ENCODE assay signal across 11 cellular contexts in genomic region chr20:44597930-44598329, GRCh38. TPM values are rescaled to one million over a fixed set of nuclear protein-coding genes. Genes with fewer than 3 reads are reported as not detected.
DNase-seq lines count a peak whose midpoint lies in the region; ATAC-seq and TF ChIP-seq lines count a peak whose summit lies in the region.
"Had no signal": no experiment of that assay in that cellular context is flagged by ENCODE, and none has a peak within 500 bp of the region (broad histone marks: within the 10 kb centered on the region; RNA-seq: fewer than 3 reads in every experiment).

No MANE protein-coding gene starts in this region.

- 0 out of 3 replicates have a peak overlapping the region, but pooled peaks have one; percentile 74 for H2BK15ac ChIP-seq in IMR-90 (ENCODE audit: low read depth, low read length)

- H3K4ac ChIP-seq in IMR-90 (ENCODE audit: low read depth, low read length), result peak overlapping the region; percentile 30; the same call in 1 of the 2 replicates

- DNase-seq in IMR-90, result no peak
- DNase-seq in activated naive CD4-positive, alpha-beta T cell treated with anti-CD3 and anti-CD28 coated beads, Interleukin-2, amount 50 U/mL, for 72 hours (ENCODE audit: low spot score in 2 of 2), result no peak
- no peak for DNase-seq in right atrium auricular region (ENCODE audit: low spot score)
- no peak for DNase-seq in NCI-H2081 (lab: John Stamatoyannopoulos, UW)
- DNase-seq in HuH-7 (ENCODE audit: low spot score), result no peak
- no peak for DNase-seq in effector CD4-positive, alpha-beta T cell
- no peak for DNase-seq in glutamatergic neuron
- DNase-seq: effector CD8-positive, alpha-beta T cell; kidney; stimulated activated CD4-positive, alpha-beta T cell treated with anti-CD3 and anti-CD28 coated beads, Interleukin-1b, Interleukin-23, amount 100 ng/mL, for 48 hours had no signal

- H3K27me3 ChIP-seq in IMR-90 (ENCODE audit: control insufficient read depth, insufficient read depth, low read length), result no peaks in the 10 kb centered on the region
- H3K27me3 ChIP-seq in right atrium auricular region, result no peaks in the 10 kb centered on the region

- no peak overlapping the region for H3K23ac ChIP-seq in IMR-90 (ENCODE audit: low read depth, low read length)

- intact Hi-C loops in IMR-90 (cut with micrococcal nuclease), result no loop called here

- peak overlapping the region; percentile 39 to 44; a peak in 2 of 4 replicates for H4K8ac ChIP-seq in IMR-90 (ENCODE audit: low read depth in 2 of 2, low read length in 2 of 2)

- H4K5ac ChIP-seq in IMR-90 (ENCODE audit: low read depth, low read length), result no peak overlapping the region

- peaks cover 3% of the 10 kb centered on the region; the same call in 1 of the 2 replicates for H4K20me1 ChIP-seq in IMR-90 (ENCODE audit: insufficient read depth, low read length)

- no peak overlapping the region for H3K4me2 ChIP-seq in IMR-90 (ENCODE audit: low read depth, low read length)

- no peak overlapping the region for H3K9ac ChIP-seq in IMR-90 (ENCODE audit: low read depth, low read length)

- H3K4me3 ChIP-seq in IMR-90 (ENCODE audit: insufficient read depth, low read depth, low read length), result no peak overlapping the region
- no peak overlapping the region for H3K4me3 ChIP-seq in right atrium auricular region

- no peak for TF ChIP-seq POLR2A in IMR-90 (IDR thresholded peaks at IDR 0.05; ENCODE audit: low read depth, low read length)

- no peaks in the 10 kb centered on the region for H3K9me3 ChIP-seq in IMR-90 (ENCODE audit: control insufficient read depth, insufficient read depth, low read length)
- no peaks in the 10 kb centered on the region for H3K9me3 ChIP-seq in right atrium auricular region

- H3K4me3 Mint-ChIP-seq in stimulated activated memory B cell treated with anti-CD40 and anti-IgM and Interleukin-4, amounts not matched to agents 10 μg/mL and 1 μg/mL and 100 μg/mL, for 72 hours, result peak overlapping the region; percentile 78
- H3K4me3 Mint-ChIP-seq in glutamatergic neuron (ENCODE audit: unreplicated experiment), result no peak overlapping the region

- H3K27ac ChIP-seq in IMR-90 (ENCODE audit: insufficient read depth, low read length) (no peak overlapping the region), right atrium auricular region (peak overlapping the region; percentile 89 to 95)

- POLR2A ChIA-PET in IMR-90 (lab: Charles Lee; ENCODE audit: unreplicated experiment), result no interaction called here

- peak overlapping the region; percentile 30; the same call in 1 of the 2 replicates for H2AK5ac ChIP-seq in IMR-90 (ENCODE audit: low read depth, low read length)

- peak overlapping the region; percentile 77; the same call in 1 of the 2 replicates for H3K14ac ChIP-seq in IMR-90 (replicated peaks; ENCODE audit: low read depth, low read length)

- H2AFZ ChIP-seq in IMR-90 (replicated peaks; ENCODE audit: low read length, poor library complexity), result no peak overlapping the region

- no peaks in the 10 kb centered on the region for H3K36me3 Mint-ChIP-seq in activated naive CD4-positive, alpha-beta T cell treated with anti-CD3 and anti-CD28 coated beads, Interleukin-2, amount 50 U/mL, for 72 hours
- H3K36me3 Mint-ChIP-seq in stimulated activated memory B cell treated with anti-CD40 and anti-IgM and Interleukin-4, amounts not matched to agents 10 μg/mL and 1 μg/mL and 100 μg/mL, for 72 hours, result peaks cover 36% of the 10 kb centered on the region
- no peaks in the 10 kb centered on the region for H3K36me3 Mint-ChIP-seq in glutamatergic neuron (ENCODE audit: unreplicated experiment)

- no peak overlapping the region for H3K56ac ChIP-seq in IMR-90 (ENCODE audit: extremely low read depth, insufficient read depth, low read length)

- H2AK9ac ChIP-seq in IMR-90 (replicated peaks; ENCODE audit: low read depth, low read length, poor library complexity), result no peak overlapping the region

- CTCF ChIA-PET in IMR-90 (lab: Yijun Ruan, JAX), result interaction anchor here (0.7 kb wide), 1 partner anchor 15 kb away, joined by 3 read pairs; no protein-coding TSS in a partner anchor

- no peak overlapping the region for H2BK5ac ChIP-seq in IMR-90 (ENCODE audit: low read depth, low read length, poor library complexity, severe bottlenecking)

- H3K27ac Mint-ChIP-seq in activated naive CD4-positive, alpha-beta T cell treated with anti-CD3 and anti-CD28 coated beads, Interleukin-2, amount 50 U/mL, for 72 hours, result peak overlapping the region; percentile 82 to 93
- H3K27ac Mint-ChIP-seq in stimulated activated memory B cell treated with anti-CD40 and anti-IgM and Interleukin-4, amounts not matched to agents 10 μg/mL and 1 μg/mL and 100 μg/mL, for 72 hours, result no peak overlapping the region
- no peak overlapping the region for H3K27ac Mint-ChIP-seq in glutamatergic neuron (ENCODE audit: unreplicated experiment)

- H3K27me3 Mint-ChIP-seq in stimulated activated memory B cell treated with anti-CD40 and anti-IgM and Interleukin-4, amounts not matched to agents 10 μg/mL and 1 μg/mL and 100 μg/mL, for 72 hours, result no peaks in the 10 kb centered on the region
- H3K27me3 Mint-ChIP-seq in glutamatergic neuron (ENCODE audit: unreplicated experiment), result peaks cover 2% of the 10 kb centered on the region

- no TSS peak for BruUV-seq in IMR-90 (replicated peaks; lab: Mats Ljungman, UMichigan)

- TF ChIP-seq RAD21 in IMR-90 (IDR thresholded peaks at IDR 0.05; ENCODE audit: low read length), result no peak

- H2BK20ac ChIP-seq in IMR-90 (ENCODE audit: low read depth, low read length), result no peak overlapping the region

- H3K4me1 ChIP-seq in IMR-90 (ENCODE audit: control insufficient read depth, insufficient read depth, low read length), result peaks cover 42% of the 10 kb centered on the region
- peaks cover 4 to 94% of the 10 kb centered on the region in 2 donors for H3K4me1 ChIP-seq in right atrium auricular region

- H4K91ac ChIP-seq in IMR-90 (ENCODE audit: insufficient read depth, low read depth, low read length), result no peak overlapping the region

- H3K9me1 ChIP-seq in IMR-90 (ENCODE audit: insufficient read depth, low read length), result peaks cover 27% of the 10 kb centered on the region

- TF ChIP-seq CTCF in IMR-90 (conservative IDR thresholded peaks at IDR 0.05; ENCODE audit: low read depth, low read length), result no peak
- no peak for TF ChIP-seq CTCF in right atrium auricular region (IDR thresholded peaks at IDR 0.05)
- no peak for TF ChIP-seq CTCF in glutamatergic neuron (IDR thresholded peaks at IDR 0.05; ENCODE audit: partially characterized antibody, unreplicated experiment)

- H3K4me1 Mint-ChIP-seq in stimulated activated memory B cell treated with anti-CD40 and anti-IgM and Interleukin-4, amounts not matched to agents 10 μg/mL and 1 μg/mL and 100 μg/mL, for 72 hours, result peaks cover 58% of the 10 kb centered on the region
- peaks cover 4% of the 10 kb centered on the region for H3K4me1 Mint-ChIP-seq in glutamatergic neuron (ENCODE audit: low read depth, unreplicated experiment)

- H3K9me3 Mint-ChIP-seq in activated naive CD4-positive, alpha-beta T cell treated with anti-CD3 and anti-CD28 coated beads, Interleukin-2, amount 50 U/mL, for 72 hours, result no peaks in the 10 kb centered on the region
- no peaks in the 10 kb centered on the region for H3K9me3 Mint-ChIP-seq in stimulated activated memory B cell treated with anti-CD40 and anti-IgM and Interleukin-4, amounts not matched to agents 10 μg/mL and 1 μg/mL and 100 μg/mL, for 72 hours
- no peaks in the 10 kb centered on the region for H3K9me3 Mint-ChIP-seq in glutamatergic neuron (ENCODE audit: unreplicated experiment)

- no peak overlapping the region for H2BK120ac ChIP-seq in IMR-90 (ENCODE audit: low read depth, low read length)

- peaks cover 18 to 61% of the 10 kb centered on the region in 2 experiments; a peak in 3 of 4 replicates for H3K79me1 ChIP-seq in IMR-90 (ENCODE audit: low read depth in 1 of 2, low read length in 2 of 2)

- H3K36me3 ChIP-seq in IMR-90 (ENCODE audit: control insufficient read depth, insufficient read depth, low read length) (no peaks in the 10 kb centered on the region), right atrium auricular region (peaks cover 11% of the 10 kb centered on the region)

- 100% methylated on average over 2 of the region's 4 CpGs; no CpG with 5 or more reads in 1 of the 2 experiments for WGBS in IMR-90 (ENCODE audit: extremely low coverage in 2 of 2, insufficient read length in 1 of 2), 2 experiments

- no peak for ATAC-seq in IMR-90 (ENCODE audit: low read depth)
- ATAC-seq in activated naive CD4-positive, alpha-beta T cell treated with anti-CD3 and anti-CD28 coated beads, Interleukin-2, amount 50 U/mL, for 72 hours, result no peak
- no peak for ATAC-seq in stimulated activated memory B cell treated with anti-CD40 and anti-IgM and Interleukin-4, amounts not matched to agents 10 μg/mL and 1 μg/mL and 100 μg/mL, for 72 hours

- dilution Hi-C loops in IMR-90 (cut with HindIII; ENCODE audit: low sequenced_read_pairs, unreplicated experiment), result no loop called here

- no peak overlapping the region for H3K18ac ChIP-seq in IMR-90 (ENCODE audit: low read depth, low read length)

- in situ Hi-C loops in IMR-90 (cut with MboI; ENCODE audit: low sequenced_read_pairs), result no loop called here

TF ChIP-seq in IMR-90, 13 proteins besides CTCF, POLR2A, EP300 and RAD21 (continues in another document):
- no peak for TF ChIP-seq CEBPB (IDR thresholded peaks at IDR 0.05; ENCODE audit: low read depth, low read length)
- no peak for TF ChIP-seq MXI1 (IDR thresholded peaks at IDR 0.05; ENCODE audit: borderline replicate concordance, low read depth, low read length)
- no peak for TF ChIP-seq MAZ (IDR thresholded peaks at IDR 0.05; ENCODE audit: borderline replicate concordance, low read depth, low read length)
- no peak for TF ChIP-seq MAFK (IDR thresholded peaks at IDR 0.05; ENCODE audit: low read depth, low read length)
- no peak for TF ChIP-seq NFE2L2 (IDR thresholded peaks at IDR 0.05; ENCODE audit: low read depth, low read length)
- no peak for TF ChIP-seq RFX5 (IDR thresholded peaks at IDR 0.05; ENCODE audit: low read depth, low read length)
- no peak for TF ChIP-seq FOS (IDR thresholded peaks at IDR 0.05; ENCODE audit: low read depth, low read length)

RNA-seq across cellular contexts. Expression of gene PKIG, which starts 15.6 kb away (rescaled TPM):
- 69.4 and 78.3 TPM in 2 replicates for total RNA-seq in IMR-90 (2012; rRNA removed)
- 89.6 and 91.2 TPM in 2 replicates for polyA plus RNA-seq in IMR-90 (2012; rRNA removed)
- 107 and 152 TPM in 2 replicates for polyA plus RNA-seq in IMR-90 (2012; cell fraction: cytosol; rRNA removed)
- polyA plus RNA-seq in IMR-90 (2012; cell fraction: nucleus; rRNA removed; ENCODE audit: low replicate concordance), result 30.7 and 43.9 TPM in 2 replicates
- total RNA-seq in activated naive CD4-positive, alpha-beta T cell treated with anti-CD3 and anti-CD28 coated beads, Interleukin-2, amount 50 U/mL, for 72 hours, result 10 to 100 TPM in 1 of 2 donors, 1 to 10 TPM in 1; 2.0 to 10.5 TPM
- total RNA-seq in right atrium auricular region, result 100 to 1,000 TPM; 237 to 268 TPM
- 42.0 TPM for total RNA-seq in glutamatergic neuron (ENCODE audit: unreplicated experiment)

RNA-seq across cellular contexts. Expression of gene ADA, which starts 53.6 kb away (rescaled TPM):
- 6.9 and 8.1 TPM in 2 replicates for total RNA-seq in IMR-90 (2012; rRNA removed)
- 11.0 and 11.6 TPM in 2 replicates for polyA plus RNA-seq in IMR-90 (2012; rRNA removed)
- 9.8 and 15.3 TPM in 2 replicates for polyA plus RNA-seq in IMR-90 (2012; cell fraction: cytosol; rRNA removed)
- polyA plus RNA-seq in IMR-90 (2012; cell fraction: nucleus; rRNA removed; ENCODE audit: low replicate concordance), result 31.5 and 33.0 TPM in 2 replicates
- total RNA-seq in activated naive CD4-positive, alpha-beta T cell treated with anti-CD3 and anti-CD28 coated beads, Interleukin-2, amount 50 U/mL, for 72 hours, result 10 to 100 TPM; 33.4 to 54.9 TPM
- total RNA-seq in right atrium auricular region, result 10 to 100 TPM in 1 of 2 donors, 1 to 10 TPM in 1; 6.3 to 16.7 TPM
- 3.1 TPM for total RNA-seq in glutamatergic neuron (ENCODE audit: unreplicated experiment)

Comparison
In these comparisons a context has a peak if more than half of its experiments do, and no peak if none do; other contexts are left out.
1. H3K27ac Mint-ChIP-seq: peak in activated naive CD4-positive, alpha-beta T cell treated with anti-CD3 and anti-CD28 coated beads, Interleukin-2, amount 50 U/mL, for 72 hours (2 of 2); none in stimulated activated memory B cell treated with anti-CD40 and anti-IgM and Interleukin-4, amounts not matched to agents 10 μg/mL and 1 μg/mL and 100 μg/mL, for 72 hours (single experiment) and glutamatergic neuron (single experiment).